ENCODE assay signal across 19 cellular contexts in genomic region chr3:137172703-137173102, GRCh38.
"Had no signal": no experiment of that assay in that cellular context is flagged by ENCODE, and none has a peak within 500 bp of the region (broad histone marks: within the 10 kb centered on the region; RNA-seq: fewer than 3 reads in every experiment).

No MANE protein-coding gene starts in this region.

- H3K9me3 Mint-ChIP-seq: activated B cell treated with CpG ODN at 0.5 μM for 24 hours; natural killer cell; stimulated activated naive CD8-positive, alpha-beta T cell treated with anti-CD3 and anti-CD28 coated beads, Interleukin-15, Interleukin-2, amounts not matched to agents 100 ng/mL and 50 ng/mL, for 24 hours had no signal

- DNase-seq: activated B cell treated with CpG ODN at 0.5 μM for 24 hours; activated CD4-positive, alpha-beta memory T cell treated with anti-CD3 and anti-CD28 coated beads, Interleukin-2, amount 10 ng/mL, durations not matched to agents 7 days and 5 days; activated CD4-positive, alpha-beta T cell treated with anti-CD3 and anti-CD28 coated beads for 48 hours; activated gamma-delta T cell; activated naive CD4-positive, alpha-beta T cell treated with anti-CD3 and anti-CD28 coated beads, Interleukin-2, amount 50 U/mL, for 16 hours; activated naive CD8-positive, alpha-beta T cell treated with anti-CD3 and anti-CD28 coated beads, Interleukin-2, amount 50 U/mL, for 24 hours; heart left ventricle; islet precursor cell; left cardiac atrium; midbrain; natural killer cell; retina; sigmoid colon; stimulated activated CD4-positive, alpha-beta T cell treated with anti-CD3 and anti-CD28 coated beads, Interleukin-4, amount 100 ng/mL, for 1 hour; substantia nigra; T-helper 9 cell; tibial artery had no signal

- H3K4me1 Mint-ChIP-seq: activated B cell treated with CpG ODN at 0.5 μM for 24 hours; activated CD4-positive, alpha-beta memory T cell treated with anti-CD3 and anti-CD28 coated beads, Interleukin-2, amount 10 ng/mL, durations not matched to agents 7 days and 5 days; activated naive CD8-positive, alpha-beta T cell treated with anti-CD3 and anti-CD28 coated beads, Interleukin-2, amount 50 U/mL, for 24 hours; natural killer cell had no signal

- H3K27ac Mint-ChIP-seq: activated B cell treated with CpG ODN at 0.5 μM for 24 hours; activated CD4-positive, alpha-beta memory T cell treated with anti-CD3 and anti-CD28 coated beads, Interleukin-2, amount 10 ng/mL, durations not matched to agents 7 days and 5 days; activated naive CD8-positive, alpha-beta T cell treated with anti-CD3 and anti-CD28 coated beads, Interleukin-2, amount 50 U/mL, for 24 hours; natural killer cell; stimulated activated naive CD8-positive, alpha-beta T cell treated with anti-CD3 and anti-CD28 coated beads, Interleukin-15, Interleukin-2, amounts not matched to agents 100 ng/mL and 50 ng/mL, for 24 hours had no signal

- H3K4me3 Mint-ChIP-seq: activated B cell treated with CpG ODN at 0.5 μM for 24 hours; activated CD4-positive, alpha-beta memory T cell treated with anti-CD3 and anti-CD28 coated beads, Interleukin-2, amount 10 ng/mL, durations not matched to agents 7 days and 5 days; activated naive CD8-positive, alpha-beta T cell treated with anti-CD3 and anti-CD28 coated beads, Interleukin-2, amount 50 U/mL, for 24 hours; natural killer cell; stimulated activated naive CD8-positive, alpha-beta T cell treated with anti-CD3 and anti-CD28 coated beads, Interleukin-15, Interleukin-2, amounts not matched to agents 100 ng/mL and 50 ng/mL, for 24 hours had no signal

- ATAC-seq: activated naive CD8-positive, alpha-beta T cell treated with anti-CD3 and anti-CD28 coated beads, Interleukin-2, amount 50 U/mL, for 24 hours; gastroesophageal sphincter; heart left ventricle; left cardiac atrium; natural killer cell had no signal

- H3K27me3 Mint-ChIP-seq: activated B cell treated with CpG ODN at 0.5 μM for 24 hours; activated CD4-positive, alpha-beta memory T cell treated with anti-CD3 and anti-CD28 coated beads, Interleukin-2, amount 10 ng/mL, durations not matched to agents 7 days and 5 days had no signal
